ENCODE assay signal across 8 cellular contexts in the genomic region with DNA sequence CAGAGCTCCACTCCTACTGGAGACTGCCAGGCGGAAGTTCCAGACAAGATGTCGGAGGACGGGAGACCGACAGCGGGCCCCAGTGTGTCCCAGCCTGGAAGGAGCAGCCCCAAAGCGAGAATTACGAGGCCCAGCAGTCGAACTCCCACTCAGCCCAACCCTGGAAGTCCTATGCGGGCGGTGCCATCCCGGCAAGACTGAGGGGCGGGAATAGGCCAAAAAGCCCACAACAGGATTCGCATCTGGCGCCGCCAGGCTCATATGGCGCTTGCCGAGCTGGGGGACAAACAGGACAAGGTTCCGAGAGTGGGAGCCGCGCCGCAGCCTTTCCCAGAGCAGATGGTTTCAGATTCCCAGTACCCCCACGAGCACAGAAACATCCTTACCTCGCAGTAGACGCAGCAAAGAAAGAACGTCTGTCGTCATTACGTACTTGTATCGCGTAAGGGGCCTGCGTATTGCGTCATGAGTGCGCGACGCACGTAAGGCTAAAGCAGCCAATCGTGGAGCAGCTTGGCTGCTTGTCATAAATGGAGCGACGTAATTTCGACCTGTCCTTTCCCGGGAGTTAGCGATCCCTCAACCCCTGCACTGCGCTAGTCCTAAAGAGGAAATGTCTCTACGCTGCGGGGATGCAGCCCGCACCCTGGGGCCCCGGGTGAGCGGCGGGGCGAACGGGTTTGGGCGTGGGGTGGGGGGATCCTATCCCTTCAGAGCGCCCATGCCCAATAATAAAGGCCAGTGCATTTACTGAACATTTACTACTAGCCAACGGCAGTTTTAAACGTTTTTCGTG. TPM values are rescaled to one million over a fixed set of nuclear protein-coding genes. Genes with fewer than 3 reads are reported as not detected.
DNase-seq lines count a peak whose midpoint lies in the region; TF ChIP-seq lines count a peak whose summit lies in the region.

LIAS (plus strand) TSS at position 552 of the 796 bp plus-strand sequence; CDS start at position 614, 62 bp downstream.
RPL9 (minus strand) TSS at position 418 of the 796 bp plus-strand sequence. CDS start 483 bp downstream, outside the sequence.

- H3K4me1 ChIP-seq in neuron (ENCODE audit: insufficient read depth, low read length) (peaks cover 19% of the 10 kb centered on the region), subcutaneous abdominal adipose tissue (ENCODE audit: control insufficient read depth in 5 of 5, insufficient read depth in 5 of 5, low read length in 5 of 5) (peaks cover 5 to 40% (median 37%) of the 10 kb centered on the region in 5 donors)

- intact Hi-C loops in activated naive CD4-positive, alpha-beta T cell treated with anti-CD3 and anti-CD28 coated beads for 36 hours (cut with micrococcal nuclease): loop anchor here (1.0 to 10.0 kb wide), 13 partner anchors 11 to 849 kb away; partner anchors contain the start of genes PDS5A, RFC1, TMEM156 and UBE2K

- peak within 1 kb of the TSS; percentile 68 for H2AFZ ChIP-seq in neuron (ENCODE audit: low read depth, low read length)

- H3K27me3 Mint-ChIP-seq in activated naive CD4-positive, alpha-beta T cell treated with anti-CD3 and anti-CD28 coated beads for 36 hours (ENCODE audit: low read depth): no peaks in the 10 kb centered on the region

- H3K27me3 ChIP-seq in neuron (ENCODE audit: insufficient read depth, low read length) (no peaks in the 10 kb centered on the region), subcutaneous abdominal adipose tissue (ENCODE audit: control insufficient read depth in 5 of 5, insufficient read depth in 4 of 5, low read length in 5 of 5) (no peaks in the 10 kb centered on the region)

- CTCF ChIA-PET in activated naive CD4-positive, alpha-beta T cell treated with anti-CD3 and anti-CD28 coated beads for 36 hours (lab: Charles Lee): interaction anchor here (0.6 to 4.2 kb wide), 3 partner anchors 11 to 65 kb away, joined by 3 to 27 read pairs (median 11); no protein-coding TSS in a partner anchor

- peaks cover 51% of the 10 kb centered on the region for H3K36me3 ChIP-seq in neuron (ENCODE audit: insufficient read depth, low read length)
- H3K36me3 ChIP-seq in subcutaneous abdominal adipose tissue (ENCODE audit: control insufficient read depth in 5 of 5, insufficient read depth in 5 of 5, low read length in 5 of 5): peaks cover 34 to 53% (median 47%) of the 10 kb centered on the region in 5 donors

- peak within 1 kb of the TSS; percentile 98 for H3K27ac ChIP-seq in subcutaneous abdominal adipose tissue (ENCODE audit: low read depth, low read length)

- DNase-seq in GM03348 (ENCODE audit: low spot score) (peak; percentile 96), HFF-Myc (ENCODE audit: extremely low read depth, low read depth) (peak; percentile 99), NAMALWA (ENCODE audit: low spot score) (peak; percentile 98), SK-N-DZ (ENCODE audit: low spot score) (peak; percentile 98), foreskin melanocyte (peak; percentile 98)
- DNase-seq in activated naive CD4-positive, alpha-beta T cell treated with anti-CD3 and anti-CD28 coated beads for 36 hours: peak; percentile 95

- peaks cover 48% of the 10 kb centered on the region for H3K4me1 Mint-ChIP-seq in activated naive CD4-positive, alpha-beta T cell treated with anti-CD3 and anti-CD28 coated beads for 36 hours (ENCODE audit: low read depth)

- peak within 1 kb of the TSS; percentile 97 to 100 (median 98) for H3K9ac ChIP-seq in subcutaneous abdominal adipose tissue (ENCODE audit: low read length in 5 of 5)

- no peaks in the 10 kb centered on the region for H3K9me3 Mint-ChIP-seq in activated naive CD4-positive, alpha-beta T cell treated with anti-CD3 and anti-CD28 coated beads for 36 hours

- peak within 1 kb of the TSS; percentile 98 for H3K27ac Mint-ChIP-seq in activated naive CD4-positive, alpha-beta T cell treated with anti-CD3 and anti-CD28 coated beads for 36 hours

- no peak for TF ChIP-seq CTCF in HFF-Myc (IDR thresholded peaks at IDR 0.05; ENCODE audit: low read depth, low read length, missing control alignments)

- no peaks in the 10 kb centered on the region for H3K9me3 ChIP-seq in neuron (ENCODE audit: low read length)
- no peaks in the 10 kb centered on the region for H3K9me3 ChIP-seq in subcutaneous abdominal adipose tissue (ENCODE audit: control insufficient read depth in 5 of 5, low read length in 5 of 5)

- H3K4me3 ChIP-seq in HFF-Myc (replicated peaks; ENCODE audit: low read depth, low read length) (peak within 1 kb of the TSS; percentile 98), neuron (ENCODE audit: low read length) (peak within 1 kb of the TSS; percentile 70), subcutaneous abdominal adipose tissue (ENCODE audit: low read depth in 1 of 5, low read length in 5 of 5) (peak within 1 kb of the TSS; percentile 87 to 99 (median 93))

- H3K4me3 Mint-ChIP-seq in activated naive CD4-positive, alpha-beta T cell treated with anti-CD3 and anti-CD28 coated beads for 36 hours: peak within 1 kb of the TSS; percentile 91

- peaks cover 64% of the 10 kb centered on the region for H3K36me3 Mint-ChIP-seq in activated naive CD4-positive, alpha-beta T cell treated with anti-CD3 and anti-CD28 coated beads for 36 hours (ENCODE audit: low read depth)

RNA-seq across cellular contexts. Expression of gene LIAS, which starts in this region (rescaled TPM):
- polyA plus RNA-seq in SK-N-DZ (2014; cell fraction: cytosol; rRNA removed): 23.0 and 28.6 TPM in 2 replicates
- 17.0 and 17.1 TPM in 2 replicates for polyA plus RNA-seq in SK-N-DZ (2014; cell fraction: nucleus; rRNA removed)
- total RNA-seq in activated naive CD4-positive, alpha-beta T cell treated with anti-CD3 and anti-CD28 coated beads for 36 hours: 10 to 100 TPM; 30.9 to 31.7 TPM

RNA-seq across cellular contexts. Expression of gene RPL9, which starts in this region (rescaled TPM):
- polyA plus RNA-seq in SK-N-DZ (2014; cell fraction: cytosol; rRNA removed): 4,928 and 7,239 TPM in 2 replicates
- polyA plus RNA-seq in SK-N-DZ (2014; cell fraction: nucleus; rRNA removed): 2,869 and 8,300 TPM in 2 replicates
- 1,000 to 10,000 TPM; 2,383 to 2,428 TPM for total RNA-seq in activated naive CD4-positive, alpha-beta T cell treated with anti-CD3 and anti-CD28 coated beads for 36 hours

Comparison
In these comparisons a context has a peak if more than half of its experiments do, and no peak if none do; other contexts are left out.
1. Peak in every context shown above with its lines: DNase-seq, H3K4me3 ChIP-seq and H3K27ac ChIP-seq.